Comparison of ENCODE assay signal across 1 cellular context in the genomic region with DNA sequence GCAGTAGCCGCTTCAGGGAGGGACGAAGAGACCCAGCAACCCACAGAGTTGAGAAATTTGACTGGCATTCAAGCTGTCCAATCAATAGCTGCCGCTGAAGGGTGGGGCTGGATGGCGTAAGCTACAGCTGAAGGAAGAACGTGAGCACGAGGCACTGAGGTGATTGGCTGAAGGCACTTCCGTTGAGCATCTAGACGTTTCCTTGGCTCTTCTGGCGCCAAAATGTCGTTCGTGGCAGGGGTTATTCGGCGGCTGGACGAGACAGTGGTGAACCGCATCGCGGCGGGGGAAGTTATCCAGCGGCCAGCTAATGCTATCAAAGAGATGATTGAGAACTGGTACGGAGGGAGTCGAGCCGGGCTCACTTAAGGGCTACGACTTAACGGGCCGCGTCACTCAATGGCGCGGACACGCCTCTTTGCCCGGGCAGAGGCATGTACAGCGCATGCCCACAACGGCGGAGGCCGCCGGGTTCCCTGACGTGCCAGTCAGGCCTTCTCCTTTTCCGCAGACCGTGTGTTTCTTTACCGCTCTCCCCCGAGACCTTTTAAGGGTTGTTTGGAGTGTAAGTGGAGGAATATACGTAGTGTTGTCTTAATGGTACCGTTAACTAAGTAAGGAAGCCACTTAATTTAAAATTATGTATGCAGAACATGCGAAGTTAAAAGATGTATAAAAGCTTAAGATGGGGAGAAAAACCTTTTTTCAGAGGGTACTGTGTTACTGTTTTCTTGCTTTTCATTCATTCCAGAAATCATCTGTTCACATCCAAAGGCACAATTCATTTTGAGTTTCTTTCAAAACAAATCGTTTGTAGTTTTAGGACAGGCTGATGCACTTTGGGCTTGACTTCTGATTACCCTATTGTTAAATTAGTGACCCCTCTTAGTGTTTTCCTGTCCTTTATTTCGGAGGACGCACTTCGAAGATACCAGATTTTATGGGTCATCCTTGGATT.
TF ChIP-seq lines count a peak whose summit lies in the region.

A gene (plus strand): TSS at position 193 of the 958 bp plus-strand sequence. CDS start 30 bp downstream, at position 223.

TF ChIP-seq in GM12878, 131 proteins besides CTCF, POLR2A, EP300 and RAD21 (continued from another document and continues in another):
- peak; percentile 77; the same call in 1 of the 2 replicates for TF ChIP-seq IKZF1 (conservative IDR thresholded peaks at IDR 0.05)
- TF ChIP-seq CHD2 (IDR thresholded peaks at IDR 0.05; ENCODE audit: borderline replicate concordance, low read depth, low read length): peak; percentile 94
- TF ChIP-seq ESRRA (IDR thresholded peaks at IDR 0.05; ENCODE audit: low read length): peak; percentile 66; the same call in 1 of the 2 replicates
- peak; percentile 63 for TF ChIP-seq MXI1 (IDR thresholded peaks at IDR 0.05; ENCODE audit: low read depth, low read length)
- TF ChIP-seq BMI1 (IDR thresholded peaks at IDR 0.05; ENCODE audit: borderline replicate concordance): no peak
- peak; percentile 96 for TF ChIP-seq DPF2 (IDR thresholded peaks at IDR 0.05)
- TF ChIP-seq HDGF (IDR thresholded peaks at IDR 0.05): no peak
- TF ChIP-seq MTA3 (IDR thresholded peaks at IDR 0.05; ENCODE audit: borderline replicate concordance, low read length): 0 out of 2 replicates have a peak, but pooled peaks have one; percentile 56
- TF ChIP-seq SP1 (IDR thresholded peaks at IDR 0.05; ENCODE audit: low read depth, low read length): peak; percentile 94
- TF ChIP-seq ZSCAN29 (IDR thresholded peaks at IDR 0.05): no peak
- peak; percentile 55; the same call in 1 of the 2 replicates for TF ChIP-seq PAX5 (IDR thresholded peaks at IDR 0.05; ENCODE audit: borderline replicate concordance, low read depth, low read length)
- 0 out of 2 replicates have a peak, but pooled peaks have one; percentile 27 for TF ChIP-seq CBX5 (IDR thresholded peaks at IDR 0.05; ENCODE audit: low read depth)
- peak; percentile 55 for TF ChIP-seq RELA (IDR thresholded peaks at IDR 0.05; ENCODE audit: borderline replicate concordance, partially characterized antibody)
- TF ChIP-seq KDM1A (IDR thresholded peaks at IDR 0.05; ENCODE audit: borderline replicate concordance): no peak
- TF ChIP-seq FOS (IDR thresholded peaks at IDR 0.05; ENCODE audit: borderline replicate concordance, extremely low read depth, insufficient read length): peak; percentile 81
- peak; percentile 63 for TF ChIP-seq HCFC1 (IDR thresholded peaks at IDR 0.05; ENCODE audit: low read length)
- 0 out of 2 replicates have a peak, but pooled peaks have one; percentile 22 for TF ChIP-seq IRF4 (IDR thresholded peaks at IDR 0.05; ENCODE audit: low read depth, low read length)
- TF ChIP-seq, protein P1, sequence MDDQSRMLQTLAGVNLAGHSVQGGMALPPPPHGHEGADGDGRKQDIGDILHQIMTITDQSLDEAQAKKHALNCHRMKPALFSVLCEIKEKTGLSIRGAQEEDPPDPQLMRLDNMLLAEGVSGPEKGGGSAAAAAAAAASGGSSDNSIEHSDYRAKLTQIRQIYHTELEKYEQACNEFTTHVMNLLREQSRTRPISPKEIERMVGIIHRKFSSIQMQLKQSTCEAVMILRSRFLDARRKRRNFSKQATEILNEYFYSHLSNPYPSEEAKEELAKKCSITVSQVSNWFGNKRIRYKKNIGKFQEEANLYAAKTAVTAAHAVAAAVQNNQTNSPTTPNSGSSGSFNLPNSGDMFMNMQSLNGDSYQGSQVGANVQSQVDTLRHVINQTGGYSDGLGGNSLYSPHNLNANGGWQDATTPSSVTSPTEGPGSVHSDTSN (IDR thresholded peaks at IDR 0.05; ENCODE audit: insufficient replicate concordance, low read depth, low read length): peak; percentile 99
- TF ChIP-seq, protein P2, sequence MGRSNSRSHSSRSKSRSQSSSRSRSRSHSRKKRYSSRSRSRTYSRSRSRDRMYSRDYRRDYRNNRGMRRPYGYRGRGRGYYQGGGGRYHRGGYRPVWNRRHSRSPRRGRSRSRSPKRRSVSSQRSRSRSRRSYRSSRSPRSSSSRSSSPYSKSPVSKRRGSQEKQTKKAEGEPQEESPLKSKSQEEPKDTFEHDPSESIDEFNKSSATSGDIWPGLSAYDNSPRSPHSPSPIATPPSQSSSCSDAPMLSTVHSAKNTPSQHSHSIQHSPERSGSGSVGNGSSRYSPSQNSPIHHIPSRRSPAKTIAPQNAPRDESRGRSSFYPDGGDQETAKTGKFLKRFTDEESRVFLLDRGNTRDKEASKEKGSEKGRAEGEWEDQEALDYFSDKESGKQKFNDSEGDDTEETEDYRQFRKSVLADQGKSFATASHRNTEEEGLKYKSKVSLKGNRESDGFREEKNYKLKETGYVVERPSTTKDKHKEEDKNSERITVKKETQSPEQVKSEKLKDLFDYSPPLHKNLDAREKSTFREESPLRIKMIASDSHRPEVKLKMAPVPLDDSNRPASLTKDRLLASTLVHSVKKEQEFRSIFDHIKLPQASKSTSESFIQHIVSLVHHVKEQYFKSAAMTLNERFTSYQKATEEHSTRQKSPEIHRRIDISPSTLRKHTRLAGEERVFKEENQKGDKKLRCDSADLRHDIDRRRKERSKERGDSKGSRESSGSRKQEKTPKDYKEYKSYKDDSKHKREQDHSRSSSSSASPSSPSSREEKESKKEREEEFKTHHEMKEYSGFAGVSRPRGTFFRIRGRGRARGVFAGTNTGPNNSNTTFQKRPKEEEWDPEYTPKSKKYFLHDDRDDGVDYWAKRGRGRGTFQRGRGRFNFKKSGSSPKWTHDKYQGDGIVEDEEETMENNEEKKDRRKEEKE (IDR thresholded peaks at IDR 0.05): no peak
- TF ChIP-seq ZNF622 (IDR thresholded peaks at IDR 0.05): no peak
- TF ChIP-seq SRF (IDR thresholded peaks at IDR 0.05; ENCODE audit: low read depth in 2 of 2, low read length in 2 of 2): no peak
- peak; percentile 90 for TF ChIP-seq KLF5 (IDR thresholded peaks at IDR 0.05; ENCODE audit: partially characterized antibody)
- TF ChIP-seq, protein P3, sequence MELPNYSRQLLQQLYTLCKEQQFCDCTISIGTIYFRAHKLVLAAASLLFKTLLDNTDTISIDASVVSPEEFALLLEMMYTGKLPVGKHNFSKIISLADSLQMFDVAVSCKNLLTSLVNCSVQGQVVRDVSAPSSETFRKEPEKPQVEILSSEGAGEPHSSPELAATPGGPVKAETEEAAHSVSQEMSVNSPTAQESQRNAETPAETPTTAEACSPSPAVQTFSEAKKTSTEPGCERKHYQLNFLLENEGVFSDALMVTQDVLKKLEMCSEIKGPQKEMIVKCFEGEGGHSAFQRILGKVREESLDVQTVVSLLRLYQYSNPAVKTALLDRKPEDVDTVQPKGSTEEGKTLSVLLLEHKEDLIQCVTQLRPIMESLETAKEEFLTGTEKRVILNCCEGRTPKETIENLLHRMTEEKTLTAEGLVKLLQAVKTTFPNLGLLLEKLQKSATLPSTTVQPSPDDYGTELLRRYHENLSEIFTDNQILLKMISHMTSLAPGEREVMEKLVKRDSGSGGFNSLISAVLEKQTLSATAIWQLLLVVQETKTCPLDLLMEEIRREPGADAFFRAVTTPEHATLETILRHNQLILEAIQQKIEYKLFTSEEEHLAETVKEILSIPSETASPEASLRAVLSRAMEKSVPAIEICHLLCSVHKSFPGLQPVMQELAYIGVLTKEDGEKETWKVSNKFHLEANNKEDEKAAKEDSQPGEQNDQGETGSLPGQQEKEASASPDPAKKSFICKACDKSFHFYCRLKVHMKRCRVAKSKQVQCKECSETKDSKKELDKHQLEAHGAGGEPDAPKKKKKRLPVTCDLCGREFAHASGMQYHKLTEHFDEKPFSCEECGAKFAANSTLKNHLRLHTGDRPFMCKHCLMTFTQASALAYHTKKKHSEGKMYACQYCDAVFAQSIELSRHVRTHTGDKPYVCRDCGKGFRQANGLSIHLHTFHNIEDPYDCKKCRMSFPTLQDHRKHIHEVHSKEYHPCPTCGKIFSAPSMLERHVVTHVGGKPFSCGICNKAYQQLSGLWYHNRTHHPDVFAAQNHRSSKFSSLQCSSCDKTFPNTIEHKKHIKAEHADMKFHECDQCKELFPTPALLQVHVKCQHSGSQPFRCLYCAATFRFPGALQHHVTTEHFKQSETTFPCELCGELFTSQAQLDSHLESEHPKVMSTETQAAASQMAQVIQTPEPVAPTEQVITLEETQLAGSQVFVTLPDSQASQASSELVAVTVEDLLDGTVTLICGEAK (IDR thresholded peaks at IDR 0.05; ENCODE audit: borderline replicate concordance): peak; percentile 89; the same call in 1 of the 2 replicates
- no peak for TF ChIP-seq ZNF217 (IDR thresholded peaks at IDR 0.05)
- peak; percentile 23 for TF ChIP-seq SIX5 (IDR thresholded peaks at IDR 0.05; ENCODE audit: low read depth, low read length, severe bottlenecking)
- TF ChIP-seq, protein P4, sequence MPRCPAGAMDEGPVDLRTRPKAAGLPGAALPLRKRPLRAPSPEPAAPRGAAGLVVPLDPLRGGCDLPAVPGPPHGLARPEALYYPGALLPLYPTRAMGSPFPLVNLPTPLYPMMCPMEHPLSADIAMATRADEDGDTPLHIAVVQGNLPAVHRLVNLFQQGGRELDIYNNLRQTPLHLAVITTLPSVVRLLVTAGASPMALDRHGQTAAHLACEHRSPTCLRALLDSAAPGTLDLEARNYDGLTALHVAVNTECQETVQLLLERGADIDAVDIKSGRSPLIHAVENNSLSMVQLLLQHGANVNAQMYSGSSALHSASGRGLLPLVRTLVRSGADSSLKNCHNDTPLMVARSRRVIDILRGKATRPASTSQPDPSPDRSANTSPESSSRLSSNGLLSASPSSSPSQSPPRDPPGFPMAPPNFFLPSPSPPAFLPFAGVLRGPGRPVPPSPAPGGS (IDR thresholded peaks at IDR 0.05; ENCODE audit: borderline replicate concordance, insufficient read depth, low read depth, low read length, poor library complexity, severe bottlenecking): no peak
- TF ChIP-seq, protein P5, sequence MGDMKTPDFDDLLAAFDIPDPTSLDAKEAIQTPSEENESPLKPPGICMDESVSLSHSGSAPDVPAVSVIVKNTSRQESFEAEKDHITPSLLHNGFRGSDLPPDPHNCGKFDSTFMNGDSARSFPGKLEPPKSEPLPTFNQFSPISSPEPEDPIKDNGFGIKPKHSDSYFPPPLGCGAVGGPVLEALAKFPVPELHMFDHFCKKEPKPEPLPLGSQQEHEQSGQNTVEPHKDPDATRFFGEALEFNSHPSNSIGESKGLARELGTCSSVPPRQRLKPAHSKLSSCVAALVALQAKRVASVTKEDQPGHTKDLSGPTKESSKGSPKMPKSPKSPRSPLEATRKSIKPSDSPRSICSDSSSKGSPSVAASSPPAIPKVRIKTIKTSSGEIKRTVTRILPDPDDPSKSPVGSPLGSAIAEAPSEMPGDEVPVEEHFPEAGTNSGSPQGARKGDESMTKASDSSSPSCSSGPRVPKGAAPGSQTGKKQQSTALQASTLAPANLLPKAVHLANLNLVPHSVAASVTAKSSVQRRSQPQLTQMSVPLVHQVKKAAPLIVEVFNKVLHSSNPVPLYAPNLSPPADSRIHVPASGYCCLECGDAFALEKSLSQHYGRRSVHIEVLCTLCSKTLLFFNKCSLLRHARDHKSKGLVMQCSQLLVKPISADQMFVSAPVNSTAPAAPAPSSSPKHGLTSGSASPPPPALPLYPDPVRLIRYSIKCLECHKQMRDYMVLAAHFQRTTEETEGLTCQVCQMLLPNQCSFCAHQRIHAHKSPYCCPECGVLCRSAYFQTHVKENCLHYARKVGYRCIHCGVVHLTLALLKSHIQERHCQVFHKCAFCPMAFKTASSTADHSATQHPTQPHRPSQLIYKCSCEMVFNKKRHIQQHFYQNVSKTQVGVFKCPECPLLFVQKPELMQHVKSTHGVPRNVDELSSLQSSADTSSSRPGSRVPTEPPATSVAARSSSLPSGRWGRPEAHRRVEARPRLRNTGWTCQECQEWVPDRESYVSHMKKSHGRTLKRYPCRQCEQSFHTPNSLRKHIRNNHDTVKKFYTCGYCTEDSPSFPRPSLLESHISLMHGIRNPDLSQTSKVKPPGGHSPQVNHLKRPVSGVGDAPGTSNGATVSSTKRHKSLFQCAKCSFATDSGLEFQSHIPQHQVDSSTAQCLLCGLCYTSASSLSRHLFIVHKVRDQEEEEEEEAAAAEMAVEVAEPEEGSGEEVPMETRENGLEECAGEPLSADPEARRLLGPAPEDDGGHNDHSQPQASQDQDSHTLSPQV (IDR thresholded peaks at IDR 0.05): no peak
- TF ChIP-seq SIN3A (IDR thresholded peaks at IDR 0.05; ENCODE audit: low read depth, low read length): no peak
- TF ChIP-seq, protein P6, sequence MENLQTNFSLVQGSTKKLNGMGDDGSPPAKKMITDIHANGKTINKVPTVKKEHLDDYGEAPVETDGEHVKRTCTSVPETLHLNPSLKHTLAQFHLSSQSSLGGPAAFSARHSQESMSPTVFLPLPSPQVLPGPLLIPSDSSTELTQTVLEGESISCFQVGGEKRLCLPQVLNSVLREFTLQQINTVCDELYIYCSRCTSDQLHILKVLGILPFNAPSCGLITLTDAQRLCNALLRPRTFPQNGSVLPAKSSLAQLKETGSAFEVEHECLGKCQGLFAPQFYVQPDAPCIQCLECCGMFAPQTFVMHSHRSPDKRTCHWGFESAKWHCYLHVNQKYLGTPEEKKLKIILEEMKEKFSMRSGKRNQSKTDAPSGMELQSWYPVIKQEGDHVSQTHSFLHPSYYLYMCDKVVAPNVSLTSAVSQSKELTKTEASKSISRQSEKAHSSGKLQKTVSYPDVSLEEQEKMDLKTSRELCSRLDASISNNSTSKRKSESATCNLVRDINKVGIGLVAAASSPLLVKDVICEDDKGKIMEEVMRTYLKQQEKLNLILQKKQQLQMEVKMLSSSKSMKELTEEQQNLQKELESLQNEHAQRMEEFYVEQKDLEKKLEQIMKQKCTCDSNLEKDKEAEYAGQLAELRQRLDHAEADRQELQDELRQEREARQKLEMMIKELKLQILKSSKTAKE (IDR thresholded peaks at IDR 0.05; ENCODE audit: low read depth, poor library complexity, severe bottlenecking): peak; percentile 60
- TF ChIP-seq FOXM1 (IDR thresholded peaks at IDR 0.05; ENCODE audit: low read depth, low read length): peak; percentile 21; the same call in 1 of the 2 replicates
- TF ChIP-seq STAT3 (IDR thresholded peaks at IDR 0.05; ENCODE audit: low read depth, low read length): no peak
- TF ChIP-seq, protein P7, sequence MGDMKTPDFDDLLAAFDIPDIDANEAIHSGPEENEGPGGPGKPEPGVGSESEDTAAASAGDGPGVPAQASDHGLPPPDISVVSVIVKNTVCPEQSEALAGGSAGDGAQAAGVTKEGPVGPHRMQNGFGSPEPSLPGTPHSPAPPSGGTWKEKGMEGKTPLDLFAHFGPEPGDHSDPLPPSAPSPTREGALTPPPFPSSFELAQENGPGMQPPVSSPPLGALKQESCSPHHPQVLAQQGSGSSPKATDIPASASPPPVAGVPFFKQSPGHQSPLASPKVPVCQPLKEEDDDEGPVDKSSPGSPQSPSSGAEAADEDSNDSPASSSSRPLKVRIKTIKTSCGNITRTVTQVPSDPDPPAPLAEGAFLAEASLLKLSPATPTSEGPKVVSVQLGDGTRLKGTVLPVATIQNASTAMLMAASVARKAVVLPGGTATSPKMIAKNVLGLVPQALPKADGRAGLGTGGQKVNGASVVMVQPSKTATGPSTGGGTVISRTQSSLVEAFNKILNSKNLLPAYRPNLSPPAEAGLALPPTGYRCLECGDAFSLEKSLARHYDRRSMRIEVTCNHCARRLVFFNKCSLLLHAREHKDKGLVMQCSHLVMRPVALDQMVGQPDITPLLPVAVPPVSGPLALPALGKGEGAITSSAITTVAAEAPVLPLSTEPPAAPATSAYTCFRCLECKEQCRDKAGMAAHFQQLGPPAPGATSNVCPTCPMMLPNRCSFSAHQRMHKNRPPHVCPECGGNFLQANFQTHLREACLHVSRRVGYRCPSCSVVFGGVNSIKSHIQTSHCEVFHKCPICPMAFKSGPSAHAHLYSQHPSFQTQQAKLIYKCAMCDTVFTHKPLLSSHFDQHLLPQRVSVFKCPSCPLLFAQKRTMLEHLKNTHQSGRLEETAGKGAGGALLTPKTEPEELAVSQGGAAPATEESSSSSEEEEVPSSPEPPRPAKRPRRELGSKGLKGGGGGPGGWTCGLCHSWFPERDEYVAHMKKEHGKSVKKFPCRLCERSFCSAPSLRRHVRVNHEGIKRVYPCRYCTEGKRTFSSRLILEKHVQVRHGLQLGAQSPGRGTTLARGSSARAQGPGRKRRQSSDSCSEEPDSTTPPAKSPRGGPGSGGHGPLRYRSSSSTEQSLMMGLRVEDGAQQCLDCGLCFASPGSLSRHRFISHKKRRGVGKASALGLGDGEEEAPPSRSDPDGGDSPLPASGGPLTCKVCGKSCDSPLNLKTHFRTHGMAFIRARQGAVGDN (IDR thresholded peaks at IDR 0.05): no peak
- no peak; a peak in 1 of 4 replicates for TF ChIP-seq IKZF2 (IDR thresholded peaks at IDR 0.05)
